Comparison of ENCODE assay signal across 1 cellular context in the genomic region with DNA sequence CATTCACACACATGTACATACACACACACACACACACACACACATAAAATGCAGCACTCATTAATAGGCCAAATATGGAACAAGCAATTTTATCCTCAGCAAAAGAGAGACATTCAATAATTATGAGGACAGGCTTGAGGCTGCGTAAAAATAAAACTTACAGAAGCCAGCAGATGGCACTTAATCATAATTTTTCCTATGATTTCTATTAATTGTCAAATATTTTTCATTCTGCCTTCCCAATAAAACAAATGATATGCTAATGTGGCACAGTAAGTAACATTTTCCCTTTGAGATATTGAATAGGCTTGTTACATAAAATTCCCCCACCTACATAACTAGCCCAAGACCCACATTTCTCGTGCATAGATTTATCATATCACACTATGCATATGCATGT.
TF ChIP-seq lines count a peak whose summit lies in the region.

No MANE protein-coding gene starts in this region.

TF ChIP-seq in GM23338, 12 proteins besides CTCF, POLR2A, EP300 and RAD21 (continued from another document):
- TF ChIP-seq, protein P1, sequence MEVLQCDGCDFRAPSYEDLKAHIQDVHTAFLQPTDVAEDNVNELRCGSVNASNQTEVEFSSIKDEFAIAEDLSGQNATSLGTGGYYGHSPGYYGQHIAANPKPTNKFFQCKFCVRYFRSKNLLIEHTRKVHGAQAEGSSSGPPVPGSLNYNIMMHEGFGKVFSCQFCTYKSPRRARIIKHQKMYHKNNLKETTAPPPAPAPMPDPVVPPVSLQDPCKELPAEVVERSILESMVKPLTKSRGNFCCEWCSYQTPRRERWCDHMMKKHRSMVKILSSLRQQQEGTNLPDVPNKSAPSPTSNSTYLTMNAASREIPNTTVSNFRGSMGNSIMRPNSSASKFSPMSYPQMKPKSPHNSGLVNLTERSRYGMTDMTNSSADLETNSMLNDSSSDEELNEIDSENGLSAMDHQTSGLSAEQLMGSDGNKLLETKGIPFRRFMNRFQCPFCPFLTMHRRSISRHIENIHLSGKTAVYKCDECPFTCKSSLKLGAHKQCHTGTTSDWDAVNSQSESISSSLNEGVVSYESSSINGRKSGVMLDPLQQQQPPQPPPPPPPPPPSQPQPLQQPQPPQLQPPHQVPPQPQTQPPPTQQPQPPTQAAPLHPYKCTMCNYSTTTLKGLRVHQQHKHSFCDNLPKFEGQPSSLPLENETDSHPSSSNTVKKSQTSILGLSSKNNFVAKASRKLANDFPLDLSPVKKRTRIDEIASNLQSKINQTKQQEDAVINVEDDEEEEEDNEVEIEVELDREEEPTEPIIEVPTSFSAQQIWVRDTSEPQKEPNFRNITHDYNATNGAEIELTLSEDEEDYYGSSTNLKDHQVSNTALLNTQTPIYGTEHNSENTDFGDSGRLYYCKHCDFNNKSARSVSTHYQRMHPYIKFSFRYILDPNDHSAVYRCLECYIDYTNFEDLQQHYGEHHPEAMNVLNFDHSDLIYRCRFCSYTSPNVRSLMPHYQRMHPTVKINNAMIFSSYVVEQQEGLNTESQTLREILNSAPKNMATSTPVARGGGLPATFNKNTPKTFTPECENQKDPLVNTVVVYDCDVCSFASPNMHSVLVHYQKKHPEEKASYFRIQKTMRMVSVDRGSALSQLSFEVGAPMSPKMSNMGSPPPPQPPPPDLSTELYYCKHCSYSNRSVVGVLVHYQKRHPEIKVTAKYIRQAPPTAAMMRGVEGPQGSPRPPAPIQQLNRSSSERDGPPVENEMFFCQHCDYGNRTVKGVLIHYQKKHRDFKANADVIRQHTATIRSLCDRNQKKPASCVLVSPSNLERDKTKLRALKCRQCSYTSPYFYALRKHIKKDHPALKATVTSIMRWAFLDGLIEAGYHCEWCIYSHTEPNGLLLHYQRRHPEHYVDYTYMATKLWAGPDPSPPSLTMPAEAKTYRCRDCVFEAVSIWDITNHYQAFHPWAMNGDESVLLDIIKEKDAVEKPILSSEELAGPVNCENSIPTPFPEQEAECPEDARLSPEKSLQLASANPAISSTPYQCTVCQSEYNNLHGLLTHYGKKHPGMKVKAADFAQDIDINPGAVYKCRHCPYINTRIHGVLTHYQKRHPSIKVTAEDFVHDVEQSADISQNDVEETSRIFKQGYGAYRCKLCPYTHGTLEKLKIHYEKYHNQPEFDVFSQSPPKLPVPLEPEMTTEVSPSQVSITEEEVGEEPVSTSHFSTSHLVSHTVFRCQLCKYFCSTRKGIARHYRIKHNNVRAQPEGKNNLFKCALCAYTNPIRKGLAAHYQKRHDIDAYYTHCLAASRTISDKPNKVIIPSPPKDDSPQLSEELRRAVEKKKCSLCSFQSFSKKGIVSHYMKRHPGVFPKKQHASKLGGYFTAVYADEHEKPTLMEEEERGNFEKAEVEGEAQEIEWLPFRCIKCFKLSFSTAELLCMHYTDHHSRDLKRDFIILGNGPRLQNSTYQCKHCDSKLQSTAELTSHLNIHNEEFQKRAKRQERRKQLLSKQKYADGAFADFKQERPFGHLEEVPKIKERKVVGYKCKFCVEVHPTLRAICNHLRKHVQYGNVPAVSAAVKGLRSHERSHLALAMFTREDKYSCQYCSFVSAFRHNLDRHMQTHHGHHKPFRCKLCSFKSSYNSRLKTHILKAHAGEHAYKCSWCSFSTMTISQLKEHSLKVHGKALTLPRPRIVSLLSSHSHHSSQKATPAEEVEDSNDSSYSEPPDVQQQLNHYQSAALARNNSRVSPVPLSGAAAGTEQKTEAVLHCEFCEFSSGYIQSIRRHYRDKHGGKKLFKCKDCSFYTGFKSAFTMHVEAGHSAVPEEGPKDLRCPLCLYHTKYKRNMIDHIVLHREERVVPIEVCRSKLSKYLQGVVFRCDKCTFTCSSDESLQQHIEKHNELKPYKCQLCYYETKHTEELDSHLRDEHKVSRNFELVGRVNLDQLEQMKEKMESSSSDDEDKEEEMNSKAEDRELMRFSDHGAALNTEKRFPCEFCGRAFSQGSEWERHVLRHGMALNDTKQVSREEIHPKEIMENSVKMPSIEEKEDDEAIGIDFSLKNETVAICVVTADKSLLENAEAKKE (CRISPR knock-in tag; IDR thresholded peaks at IDR 0.05): no peak
